Comparison of ENCODE assay signal across 25 cellular contexts in the genomic region with DNA sequence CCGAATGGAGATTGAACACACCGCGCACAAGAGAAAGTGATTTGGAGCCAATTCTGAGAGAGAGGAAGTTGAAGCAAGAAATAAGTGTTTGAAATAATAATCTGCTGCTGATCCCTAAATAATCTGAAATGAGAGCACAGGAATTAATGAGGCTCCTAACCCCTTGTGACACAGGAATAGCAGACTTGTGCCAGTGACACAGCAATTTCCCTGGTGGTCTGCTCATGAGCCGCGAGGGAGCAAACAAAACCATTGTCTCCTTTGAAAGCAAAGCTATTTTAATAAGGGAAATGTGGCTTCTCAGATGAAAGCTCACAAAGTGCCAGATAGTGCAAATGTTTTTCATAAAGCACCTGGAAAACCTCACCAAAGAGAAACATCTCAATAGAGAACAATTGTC.
"Had no signal": no experiment of that assay in that cellular context is flagged by ENCODE, and none has a peak within 500 bp of the region (broad histone marks: within the 10 kb centered on the region; RNA-seq: fewer than 3 reads in every experiment).

No MANE protein-coding gene starts in this region.

- H3K36me3 Mint-ChIP-seq: activated naive CD8-positive, alpha-beta T cell; natural killer cell treated with Interleukin-12 subunit alpha and Interleukin-12 subunit beta and Interleukin-15 and Interleukin-18, amount 100 ng/mL, for 72 hours had no signal

- H3K4me3 Mint-ChIP-seq: activated B cell treated with CpG ODN at 0.5 μM for 24 hours; activated naive CD8-positive, alpha-beta T cell; activated T-cell treated with anti-CD3 and anti-CD28 coated beads, Interleukin-2, amount 50 U/mL, for 4 hours; dendritic cell treated with granulocyte-macrophage colony-stimulating factor and Interleukin-4, amounts not matched to agents 40 ng/mL and 50 ng/mL, for 4 days; natural killer cell treated with Interleukin-12 subunit alpha and Interleukin-12 subunit beta and Interleukin-15 and Interleukin-18, amount 100 ng/mL, for 72 hours; T-helper 1 cell treated with Interleukin-12 subunit alpha and Interleukin-12 subunit beta and Interleukin-4 antibody, amounts not matched to agents 30 μg/mL and 1 μg/mL, for 36 hours had no signal

- H3K4me1 ChIP-seq: foreskin keratinocyte, left lung, testis, uterus had no signal

- H3K9me3 ChIP-seq: testis, uterus had no signal

- H3K27ac Mint-ChIP-seq: activated B cell treated with CpG ODN at 0.5 μM for 24 hours; activated naive CD8-positive, alpha-beta T cell; activated T-helper 2 cell treated with anti-CD3 and anti-CD28 coated beads, Interferon-gamma antibody, Interleukin-2, Interleukin-4, amounts not matched to agents 10 μg/mL and 5 μg/mL and 100 μg/mL, durations not matched to agents 14 hours and 24 hours and 36 hours; dendritic cell treated with granulocyte-macrophage colony-stimulating factor and Interleukin-4, amounts not matched to agents 40 ng/mL and 50 ng/mL, for 4 days; natural killer cell treated with Interleukin-12 subunit alpha and Interleukin-12 subunit beta and Interleukin-15 and Interleukin-18, amount 100 ng/mL, for 72 hours; T-helper 1 cell treated with Interleukin-12 subunit alpha and Interleukin-12 subunit beta and Interleukin-4 antibody, amounts not matched to agents 30 μg/mL and 1 μg/mL, for 36 hours had no signal

- H3K4me1 Mint-ChIP-seq: activated B cell treated with CpG ODN at 0.5 μM for 24 hours had no signal

- H3K9me3 Mint-ChIP-seq: activated B cell treated with CpG ODN at 0.5 μM for 24 hours; activated T-cell treated with anti-CD3 and anti-CD28 coated beads, Interleukin-2, amount 50 U/mL, for 4 hours; dendritic cell treated with granulocyte-macrophage colony-stimulating factor and Interleukin-4, amounts not matched to agents 40 ng/mL and 50 ng/mL, for 4 days; natural killer cell treated with Interleukin-12 subunit alpha and Interleukin-12 subunit beta and Interleukin-15 and Interleukin-18, amount 100 ng/mL, for 72 hours had no signal

- DNase-seq: activated B cell treated with CpG ODN at 0.5 μM for 24 hours; activated CD4-positive, alpha-beta T cell treated with anti-CD3 and anti-CD28 coated beads for 4 hours; activated CD4-positive, alpha-beta T cell treated with anti-CD3 and anti-CD28 coated beads, Interleukin-2, amount 50 U/mL, for 48 hours; activated CD8-positive, alpha-beta memory T cell treated with anti-CD3 and anti-CD28 coated beads, Interleukin-2, amount 50 U/mL, for 48 hours; activated naive CD4-positive, alpha-beta T cell; activated T-cell treated with anti-CD3 and anti-CD28 coated beads, Interleukin-2, amount 50 U/mL, for 4 hours; effector CD8-positive, alpha-beta T cell; foreskin keratinocyte; left lung; occipital lobe; posterior cingulate gyrus; stimulated activated CD4-positive, alpha-beta T cell treated with anti-CD3 and anti-CD28 coated beads, Interleukin-4, amount 100 ng/mL, for 1 hour; stimulated activated naive CD4-positive, alpha-beta T cell; T1000; testis; trophoblast cell; uterus had no signal

- H3K4me3 ChIP-seq: cardiac muscle cell, left lung, lung, testis, uterus had no signal

- ATAC-seq: activated T-cell treated with anti-CD3 and anti-CD28 coated beads, Interleukin-2, amount 50 U/mL, for 4 hours; foreskin keratinocyte; left lung; natural killer cell treated with Interleukin-12 subunit alpha and Interleukin-12 subunit beta and Interleukin-15 and Interleukin-18, amount 100 ng/mL, for 72 hours; sciatic nerve had no signal

- H3K27ac ChIP-seq: cardiac muscle cell, foreskin keratinocyte, left lung, testis, uterus had no signal

- H3K27me3 ChIP-seq: cardiac muscle cell, left lung, testis, uterus had no signal

- H3K36me3 ChIP-seq: cardiac muscle cell, left lung, uterus had no signal

- H3K27me3 Mint-ChIP-seq: activated B cell treated with CpG ODN at 0.5 μM for 24 hours; activated naive CD8-positive, alpha-beta T cell; dendritic cell treated with granulocyte-macrophage colony-stimulating factor and Interleukin-4, amounts not matched to agents 40 ng/mL and 50 ng/mL, for 4 days; natural killer cell treated with Interleukin-12 subunit alpha and Interleukin-12 subunit beta and Interleukin-15 and Interleukin-18, amount 100 ng/mL, for 72 hours had no signal
